In the genomic region with DNA sequence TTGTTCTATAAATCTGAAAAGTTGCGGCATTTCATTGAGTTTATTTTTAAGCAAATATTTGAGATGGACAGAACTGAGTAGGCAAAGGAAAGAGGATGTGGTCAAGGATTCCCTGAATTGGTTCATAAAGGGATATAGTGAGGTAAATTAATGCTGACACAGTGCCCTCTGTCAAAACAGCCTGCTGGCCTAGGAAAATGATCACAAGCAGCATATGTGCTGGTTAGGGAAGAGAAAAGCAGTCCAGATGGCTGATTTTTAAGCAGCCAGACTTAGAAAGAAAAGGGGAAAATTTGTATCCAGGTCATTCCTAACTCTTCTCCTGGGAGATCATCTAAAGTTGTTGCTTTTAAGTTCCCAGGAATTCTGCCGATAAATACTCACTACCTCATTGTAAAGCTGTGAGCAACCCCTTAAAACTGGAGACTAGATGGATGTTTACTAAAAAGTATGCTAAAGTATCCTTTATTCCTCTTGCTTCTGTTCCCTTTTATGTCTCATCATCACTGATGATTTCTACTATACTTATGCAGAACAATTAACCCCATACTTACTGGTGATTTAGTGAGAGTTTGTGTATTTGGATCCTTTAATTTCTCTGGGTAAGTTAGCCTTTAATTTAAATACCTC, we compare ENCODE assay signal across 15 cellular contexts. TPM values are rescaled to one million over a fixed set of nuclear protein-coding genes. Genes with fewer than 3 reads are reported as not detected.
DNase-seq lines count a peak whose midpoint lies in the region; FAIRE-seq and TF ChIP-seq lines count a peak whose summit lies in the region.
"Had no signal": no experiment of that assay in that cellular context is flagged by ENCODE, and none has a peak within 500 bp of the region (broad histone marks: within the 10 kb centered on the region; RNA-seq: fewer than 3 reads in every experiment).

No MANE protein-coding gene starts in this region.

- H3K4me1 ChIP-seq in A673 (ENCODE audit: insufficient read depth, low read length, poor library complexity, severe bottlenecking) (peaks cover 32% of the 10 kb centered on the region), kidney (ENCODE audit: control insufficient read depth in 1 of 2, insufficient read depth in 1 of 2, low read depth in 1 of 2, low read length in 2 of 2) (no peaks in the 10 kb centered on the region)
- H3K4me1 ChIP-seq: A549, prostate gland had no signal

- DNase-seq in A673 (ENCODE audit: low spot score) = no peak
- peak; percentile 94 for DNase-seq in NCI-H1694 treated with DMSO at 0.1 percent for 48 hours (lab: John Stamatoyannopoulos, UW)
- DNase-seq in cardiac fibroblast (ENCODE audit: low read depth in 2 of 2) = peak; percentile 22 to 31
- DNase-seq in medulla oblongata (ENCODE audit: extremely low spot score) = peak; percentile 64
- DNase-seq in T-helper 1 cell = no peak
- DNase-seq in NCI-H345 treated with DMSO at 0.1 percent for 48 hours (lab: John Stamatoyannopoulos, UW; ENCODE audit: unreplicated experiment) = no peak
- DNase-seq in CD1c-positive myeloid dendritic cell (ENCODE audit: extremely low spot score) = no peak
- no peak for DNase-seq in kidney
- DNase-seq: activated CD8-positive, alpha-beta memory T cell treated with anti-CD3 and anti-CD28 coated beads for 24 hours; activated naive CD4-positive, alpha-beta T cell treated with anti-CD3 and anti-CD28 coated beads, Interleukin-2, amount 10 ng/mL, durations not matched to agents 7 days and 5 days; heart right ventricle; NCI-H774 had no signal

- BruUV-seq in A673 (replicated peaks; lab: Mats Ljungman, UMichigan) = no TSS peak

- no peak for FAIRE-seq in kidney (lab: Jason Lieb, UNC)
- FAIRE-seq: A549 had no signal

- intact Hi-C loops in A673 (cut with micrococcal nuclease; ENCODE audit: unreplicated experiment) (no loop called here), kidney (cut with DNase I) (no loop called here)

- H3K9me3 ChIP-seq in A673 (ENCODE audit: low read depth, low read length, poor library complexity, severe bottlenecking) (no peaks in the 10 kb centered on the region), kidney (ENCODE audit: control insufficient read depth in 1 of 2, low read length in 2 of 2) (no peaks in the 10 kb centered on the region)
- H3K9me3 ChIP-seq: A549, heart right ventricle, prostate gland had no signal

- POLR2A ChIA-PET in A673 (lab: Charles Lee; ENCODE audit: low non-redundant PET) = no interaction called here

- H3K36me3 ChIP-seq in A673 (ENCODE audit: insufficient read depth, low read length, poor library complexity, severe bottlenecking) = no peaks in the 10 kb centered on the region
- no peaks in the 10 kb centered on the region for H3K36me3 ChIP-seq in kidney (ENCODE audit: control insufficient read depth in 1 of 2, insufficient read depth in 2 of 2, low read length in 2 of 2)
- H3K36me3 ChIP-seq: heart right ventricle, prostate gland had no signal

- no peak overlapping the region for H3K4me3 ChIP-seq in A673 (ENCODE audit: low read depth, low read length, poor library complexity, severe bottlenecking)
- no peak overlapping the region for H3K4me3 ChIP-seq in cardiac fibroblast (replicated peaks in 1 of 2; ENCODE audit: low read depth in 2 of 2, low read length in 2 of 2)
- H3K4me3 ChIP-seq in kidney (ENCODE audit: low read length in 2 of 2) = no peak overlapping the region
- H3K4me3 ChIP-seq: A549, heart right ventricle, lung, prostate gland had no signal

- CTCF ChIA-PET in A673 (lab: Charles Lee) = no interaction called here

- H3K9ac ChIP-seq in kidney (ENCODE audit: low read length in 2 of 2) = no peak overlapping the region

- H3K27ac ChIP-seq in A673 (ENCODE audit: low read depth, low read length, poor library complexity, severe bottlenecking) (peak overlapping the region; percentile 43), kidney (ENCODE audit: low read depth in 2 of 2, low read length in 2 of 2) (no peak overlapping the region)
- H3K27ac ChIP-seq: A549, prostate gland had no signal

- no peak for TF ChIP-seq CTCF in A673 (conservative IDR thresholded peaks at IDR 0.05; ENCODE audit: low read depth, low read length)
- no peak for TF ChIP-seq CTCF in cardiac fibroblast (IDR thresholded peaks at IDR 0.05; ENCODE audit: low read depth, low read length)
- no peak for TF ChIP-seq CTCF in kidney (IDR thresholded peaks at IDR 0.05; ENCODE audit: borderline replicate concordance, extremely low read depth, insufficient read depth)

- no peaks in the 10 kb centered on the region for H3K27me3 ChIP-seq in A673 (replicated peaks; ENCODE audit: insufficient read depth, low read depth, low read length, poor library complexity)
- H3K27me3 ChIP-seq: heart right ventricle had no signal

RNA-seq across cellular contexts. Expression of a gene that starts 46.4 kb away (rescaled TPM):
- total RNA-seq in A673 (2021) = 68.9 and 89.0 TPM in 2 replicates
- total RNA-seq in kidney = 68.8 TPM
- polyA plus RNA-seq in kidney (ENCODE audit: insufficient read depth, low read depth, low replicate concordance) = 21.0 TPM

Comparison
In these comparisons a context has a peak if more than half of its experiments do, and no peak if none do; other contexts are left out.
1. DNase-seq: peak in NCI-H1694 treated with DMSO at 0.1 percent for 48 hours (single experiment), cardiac fibroblast (2 of 2) and medulla oblongata (single experiment); none in A673 (single experiment), T-helper 1 cell (0 of 5), NCI-H345 treated with DMSO at 0.1 percent for 48 hours (single experiment), CD1c-positive myeloid dendritic cell (single experiment) and kidney (single experiment).